Comparison of ENCODE assay signal across 8 cellular contexts in genomic region chr7:99143522-99143852, GRCh38. TPM values are rescaled to one million over a fixed set of nuclear protein-coding genes. Genes with fewer than 3 reads are reported as not detected.
DNase-seq lines count a peak whose midpoint lies in the region; ATAC-seq and TF ChIP-seq lines count a peak whose summit lies in the region.

No MANE protein-coding gene starts in this region.

- no peaks in the 10 kb centered on the region for H3K9me3 ChIP-seq in muscle layer of colon (ENCODE audit: low read length)

- CTCF ChIA-PET in MCF 10A (lab: Yijun Ruan, JAX) = interaction anchor here (0.6 to 1.8 kb wide), 2 partner anchors 15 to 170 kb away, joined by 3 to 5 read pairs; no protein-coding TSS in a partner anchor

- H3K27ac Mint-ChIP-seq in stimulated activated naive CD8-positive, alpha-beta T cell treated with anti-CD3 and anti-CD28 coated beads, Interleukin-15, Interleukin-2, amounts not matched to agents 100 ng/mL and 50 ng/mL, for 24 hours = peak overlapping the region; percentile 55
- H3K27ac Mint-ChIP-seq in MCF 10A (ENCODE audit: low read depth, unreplicated experiment) = peak overlapping the region; percentile 76

- peaks cover 50% of the 10 kb centered on the region for H3K4me1 Mint-ChIP-seq in stimulated activated naive CD8-positive, alpha-beta T cell treated with anti-CD3 and anti-CD28 coated beads, Interleukin-15, Interleukin-2, amounts not matched to agents 100 ng/mL and 50 ng/mL, for 24 hours (ENCODE audit: low read depth)
- H3K4me1 Mint-ChIP-seq in MCF 10A (ENCODE audit: insufficient read depth, unreplicated experiment) = peaks cover 34% of the 10 kb centered on the region

- no peaks in the 10 kb centered on the region for H3K9me3 Mint-ChIP-seq in stimulated activated naive CD8-positive, alpha-beta T cell treated with anti-CD3 and anti-CD28 coated beads, Interleukin-15, Interleukin-2, amounts not matched to agents 100 ng/mL and 50 ng/mL, for 24 hours
- H3K9me3 Mint-ChIP-seq in MCF 10A (ENCODE audit: unreplicated experiment) = no peaks in the 10 kb centered on the region

- no peak for DNase-seq in stimulated activated naive CD8-positive, alpha-beta T cell treated with anti-CD3 and anti-CD28 coated beads, Interleukin-15, Interleukin-2, amounts not matched to agents 100 U/mL and 50 U/mL, for 24 hours
- DNase-seq in MCF 10A (ENCODE audit: unreplicated experiment) = no peak
- no peak for DNase-seq in islet precursor cell
- no peak for DNase-seq in NCI-H2171 treated with DMSO at 0.1 percent for 48 hours (lab: John Stamatoyannopoulos, UW)
- DNase-seq in NCI-H128 (lab: John Stamatoyannopoulos, UW; ENCODE audit: unreplicated experiment) = no peak

- peak overlapping the region; percentile 86 for H3K4me3 Mint-ChIP-seq in stimulated activated naive CD8-positive, alpha-beta T cell treated with anti-CD3 and anti-CD28 coated beads, Interleukin-15, Interleukin-2, amounts not matched to agents 100 ng/mL and 50 ng/mL, for 24 hours
- H3K4me3 Mint-ChIP-seq in MCF 10A (ENCODE audit: unreplicated experiment) = peak overlapping the region; percentile 92

- peak overlapping the region in 1 of 2 donors; percentile 76 for H3K4me3 ChIP-seq in muscle layer of colon (ENCODE audit: low read depth in 1 of 2, low read length in 2 of 2)

- no peak overlapping the region for H3K9ac ChIP-seq in muscle layer of colon (ENCODE audit: low read length)

- BruUV-seq in MCF 10A (replicated peaks; lab: Mats Ljungman, UMichigan) = no TSS peak

- H3K36me3 Mint-ChIP-seq in stimulated activated naive CD8-positive, alpha-beta T cell treated with anti-CD3 and anti-CD28 coated beads, Interleukin-15, Interleukin-2, amounts not matched to agents 100 ng/mL and 50 ng/mL, for 24 hours (ENCODE audit: low read depth) = no peaks in the 10 kb centered on the region
- peaks cover 5% of the 10 kb centered on the region for H3K36me3 Mint-ChIP-seq in MCF 10A (ENCODE audit: insufficient read depth, unreplicated experiment)

- TF ChIP-seq CTCF in MCF 10A (IDR thresholded peaks at IDR 0.05; ENCODE audit: unreplicated experiment) = no peak

- POLR2A ChIA-PET in MCF 10A (lab: Yijun Ruan, JAX) = interaction anchor here (0.9 to 2.6 kb wide), 7 partner anchors 13 to 101 kb away, joined by 3 to 22 read pairs (median 9); no protein-coding TSS in a partner anchor

- no peaks in the 10 kb centered on the region for H3K27me3 ChIP-seq in muscle layer of colon (ENCODE audit: control insufficient read depth in 1 of 2, insufficient read depth in 2 of 2, low read length in 2 of 2)

- peaks cover 21% of the 10 kb centered on the region for H3K4me1 ChIP-seq in muscle layer of colon (ENCODE audit: insufficient read depth, low read length)

- peak overlapping the region; percentile 80 for H3K27ac ChIP-seq in muscle layer of colon (ENCODE audit: low read depth, low read length)

- no peak for ATAC-seq in stimulated activated naive CD8-positive, alpha-beta T cell treated with anti-CD3 and anti-CD28 coated beads, Interleukin-15, Interleukin-2, amounts not matched to agents 100 U/mL and 50 U/mL, for 24 hours
- ATAC-seq in HG03342 (IDR thresholded peaks at IDR 0.05; ENCODE audit: unreplicated experiment) = peak; percentile 36

- H3K36me3 ChIP-seq in muscle layer of colon (ENCODE audit: insufficient read depth, low read length) = no peaks in the 10 kb centered on the region

- no peaks in the 10 kb centered on the region for H3K27me3 Mint-ChIP-seq in stimulated activated naive CD8-positive, alpha-beta T cell treated with anti-CD3 and anti-CD28 coated beads, Interleukin-15, Interleukin-2, amounts not matched to agents 100 ng/mL and 50 ng/mL, for 24 hours
- no peaks in the 10 kb centered on the region for H3K27me3 Mint-ChIP-seq in MCF 10A (ENCODE audit: insufficient read depth, unreplicated experiment)

- intact Hi-C loops in MCF 10A (cut with micrococcal nuclease) = loop anchor here (2.0 to 5.0 kb wide), 4 partner anchors 41 to 169 kb away; no protein-coding TSS in a partner anchor

RNA-seq across cellular contexts. Expression of gene SMURF1, which starts 0.4 kb away (rescaled TPM):
- 19.9 and 20.3 TPM in 2 replicates for total RNA-seq in MCF 10A (2022)
